Comparison of ENCODE assay signal across 23 cellular contexts in genomic region chr4:93891244-93891643, GRCh38.
DNase-seq lines count a peak whose midpoint lies in the region; ATAC-seq and TF ChIP-seq lines count a peak whose summit lies in the region.
"Had no signal": no experiment of that assay in that cellular context is flagged by ENCODE, and none has a peak within 500 bp of the region (broad histone marks: within the 10 kb centered on the region; RNA-seq: fewer than 3 reads in every experiment).

No MANE protein-coding gene starts in this region.

- ATAC-seq in left colon: peak; percentile 70
- ATAC-seq: GM12878 had no signal

- intact Hi-C loops in left colon (cut with DNase I, micrococcal nuclease): no loop called here

- TF ChIP-seq CTCF in VCaP (conservative IDR thresholded peaks at IDR 0.05) (no peak), neural progenitor cell (IDR thresholded peaks at IDR 0.05) (no peak), tibial nerve (IDR thresholded peaks at IDR 0.05) (no peak)

- DNase-seq in left colon (no peak), neural progenitor cell (ENCODE audit: low spot score) (no peak), NCI-H1694 (lab: John Stamatoyannopoulos, UW) (no peak), tibial nerve (ENCODE audit: low spot score in 2 of 2) (no peak)
- DNase-seq: 8988T; ACHN; BE2C; C1 segment of cervical spinal cord; CD4-positive, alpha-beta memory T cell; CD4-positive, CD25-positive, alpha-beta regulatory T cell; CD8-positive, alpha-beta memory T cell; COR-L47; DMS 273 treated with DMSO at 0.1 percent for 48 hours; DMS153; DMS53; DMS79; DND-41; EL; GDM1 had no signal

- no peak for TF ChIP-seq EP300 in tibial nerve (IDR thresholded peaks at IDR 0.05)

- no peaks in the 10 kb centered on the region for H4K20me1 ChIP-seq in neural progenitor cell (ENCODE audit: low read depth)
- H4K20me1 ChIP-seq: BLaER1 had no signal

- no peak overlapping the region for H3K27ac Mint-ChIP-seq in neural progenitor cell
- H3K27ac Mint-ChIP-seq: CD14-positive monocyte; CD4-positive, alpha-beta memory T cell; CD4-positive, CD25-positive, alpha-beta regulatory T cell; CD8-positive, alpha-beta memory T cell had no signal

- H3K36me3 Mint-ChIP-seq in neural progenitor cell: no peaks in the 10 kb centered on the region
- H3K36me3 Mint-ChIP-seq: CD14-positive monocyte; CD4-positive, alpha-beta memory T cell; CD4-positive, CD25-positive, alpha-beta regulatory T cell; CD8-positive, alpha-beta memory T cell had no signal

- H3K27me3 Mint-ChIP-seq in neural progenitor cell (ENCODE audit: insufficient read depth, low read depth): no peaks in the 10 kb centered on the region
- H3K27me3 Mint-ChIP-seq: CD4-positive, alpha-beta memory T cell; CD4-positive, CD25-positive, alpha-beta regulatory T cell; CD8-positive, alpha-beta memory T cell had no signal

- H3K4me2 ChIP-seq in neural progenitor cell: no peak overlapping the region
- H3K4me2 ChIP-seq: BLaER1 had no signal

- H3K4me1 Mint-ChIP-seq in neural progenitor cell: no peaks in the 10 kb centered on the region
- H3K4me1 Mint-ChIP-seq: CD14-positive monocyte; CD4-positive, alpha-beta memory T cell; CD4-positive, CD25-positive, alpha-beta regulatory T cell; CD8-positive, alpha-beta memory T cell had no signal

- H3K4me3 ChIP-seq in neural progenitor cell (no peak overlapping the region), tibial nerve (no peak overlapping the region)
- H3K4me3 ChIP-seq: BLaER1, GM12878 had no signal

- H3K9me3 Mint-ChIP-seq in neural progenitor cell: no peaks in the 10 kb centered on the region
- H3K9me3 Mint-ChIP-seq: CD14-positive monocyte; CD4-positive, alpha-beta memory T cell had no signal

- 73 to 82% methylated on average over 2 of the region's 2 CpGs for WGBS in tibial nerve, 2 donors

- no peaks in the 10 kb centered on the region for H3K79me2 ChIP-seq in neural progenitor cell (ENCODE audit: low read depth)

- H3K36me3 ChIP-seq in neural progenitor cell: no peaks in the 10 kb centered on the region
- no peaks in the 10 kb centered on the region for H3K36me3 ChIP-seq in tibial nerve
- H3K36me3 ChIP-seq: BE2C, BLaER1 had no signal

- no peaks in the 10 kb centered on the region for H3K27me3 ChIP-seq in neural progenitor cell
- no peaks in the 10 kb centered on the region for H3K27me3 ChIP-seq in tibial nerve
- H3K27me3 ChIP-seq: BE2C, BLaER1 had no signal

- H3K4me1 ChIP-seq in neural progenitor cell (no peaks in the 10 kb centered on the region), tibial nerve (no peaks in the 10 kb centered on the region)
- H3K4me1 ChIP-seq: BE2C, BLaER1 had no signal

- TF ChIP-seq POLR2A in tibial nerve (IDR thresholded peaks at IDR 0.05): no peak

- H3K27ac ChIP-seq in VCaP: peak overlapping the region; percentile 28
- no peak overlapping the region for H3K27ac ChIP-seq in neural progenitor cell
- H3K27ac ChIP-seq in tibial nerve: no peak overlapping the region
- H3K27ac ChIP-seq: BLaER1 had no signal

- H3K9me3 ChIP-seq in neural progenitor cell (ENCODE audit: low read depth): no peaks in the 10 kb centered on the region
- no peaks in the 10 kb centered on the region for H3K9me3 ChIP-seq in tibial nerve
- H3K9me3 ChIP-seq: BE2C, BLaER1 had no signal

- peak overlapping the region; percentile 17 for H2AFZ ChIP-seq in neural progenitor cell (replicated peaks)

- no peak overlapping the region for H3K4me3 Mint-ChIP-seq in neural progenitor cell
- H3K4me3 Mint-ChIP-seq: CD14-positive monocyte; CD4-positive, alpha-beta memory T cell; CD4-positive, CD25-positive, alpha-beta regulatory T cell; CD8-positive, alpha-beta memory T cell had no signal

- no peak overlapping the region for H3K9ac ChIP-seq in neural progenitor cell
- H3K9ac ChIP-seq: BLaER1 had no signal

- H3F3A ChIP-seq in neural progenitor cell (ENCODE audit: low read depth): no peaks in the 10 kb centered on the region
